19 cellular contexts compared by ENCODE assay signal in the genomic region with DNA sequence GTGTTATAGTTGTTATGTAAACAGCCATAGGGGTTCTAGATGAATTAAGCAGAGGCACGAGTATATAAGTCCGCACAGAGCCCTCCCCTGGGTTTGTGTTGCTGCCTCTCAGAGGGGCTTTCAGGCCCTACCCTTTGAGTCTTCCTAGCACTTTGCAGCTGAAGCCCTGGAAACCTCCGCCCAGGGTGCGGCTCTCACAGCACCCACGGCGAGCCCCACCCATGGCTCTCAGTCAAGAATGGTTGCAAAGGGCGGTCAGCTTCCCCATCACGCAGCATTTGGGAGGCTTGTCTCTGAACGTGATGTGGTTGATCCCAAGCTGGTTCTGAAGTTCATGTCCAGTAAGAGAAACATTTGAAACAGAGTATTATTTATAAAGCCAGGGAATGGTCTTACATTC.
"Had no signal": no experiment of that assay in that cellular context is flagged by ENCODE, and none has a peak within 500 bp of the region (broad histone marks: within the 10 kb centered on the region; RNA-seq: fewer than 3 reads in every experiment).

No MANE protein-coding gene starts in this region.

- DNase-seq: effector memory CD8-positive, alpha-beta T cell; erythroblast; esophagus squamous epithelium; hypothalamus; immature natural killer cell; islet precursor cell; kidney glomerular epithelial cell; left ventricle myocardium superior; lower lobe of right lung; naive B cell; nephron progenitor cell; nucleus accumbens; psoas muscle; sigmoid colon; spleen; stimulated activated CD4-positive, alpha-beta T cell treated with anti-CD3 and anti-CD28 coated beads, Interleukin-4, amount 100 ng/mL, for 4 hours; uterus had no signal

- H3K4me3 Mint-ChIP-seq: effector memory CD8-positive, alpha-beta T cell; immature natural killer cell; naive B cell; nephron progenitor cell; stimulated activated memory B cell treated with anti-CD40 and anti-IgM and Interleukin-4, amounts not matched to agents 10 μg/mL and 1 μg/mL and 100 μg/mL, for 72 hours; stimulated activated naive CD8-positive, alpha-beta T cell treated with anti-CD3 and anti-CD28 coated beads, Interleukin-15, Interleukin-2, amounts not matched to agents 100 ng/mL and 50 ng/mL, for 24 hours had no signal

- H3K9me3 Mint-ChIP-seq: effector memory CD8-positive, alpha-beta T cell; immature natural killer cell; naive B cell; nephron progenitor cell; stimulated activated memory B cell treated with anti-CD40 and anti-IgM and Interleukin-4, amounts not matched to agents 10 μg/mL and 1 μg/mL and 100 μg/mL, for 72 hours; stimulated activated naive CD8-positive, alpha-beta T cell treated with anti-CD3 and anti-CD28 coated beads, Interleukin-15, Interleukin-2, amounts not matched to agents 100 ng/mL and 50 ng/mL, for 24 hours had no signal

- H3K27ac Mint-ChIP-seq: immature natural killer cell; nephron progenitor cell; stimulated activated memory B cell treated with anti-CD40 and anti-IgM and Interleukin-4, amounts not matched to agents 10 μg/mL and 1 μg/mL and 100 μg/mL, for 72 hours; stimulated activated naive CD8-positive, alpha-beta T cell treated with anti-CD3 and anti-CD28 coated beads, Interleukin-15, Interleukin-2, amounts not matched to agents 100 ng/mL and 50 ng/mL, for 24 hours had no signal

- H3K36me3 Mint-ChIP-seq: immature natural killer cell; naive B cell; stimulated activated memory B cell treated with anti-CD40 and anti-IgM and Interleukin-4, amounts not matched to agents 10 μg/mL and 1 μg/mL and 100 μg/mL, for 72 hours had no signal

- ATAC-seq: effector memory CD8-positive, alpha-beta T cell; left ventricle myocardium superior; lower lobe of right lung; psoas muscle; stimulated activated memory B cell treated with anti-CD40 and anti-IgM and Interleukin-4, amounts not matched to agents 10 μg/mL and 1 μg/mL and 100 μg/mL, for 72 hours had no signal

- H3K27me3 Mint-ChIP-seq: naive B cell; stimulated activated naive CD8-positive, alpha-beta T cell treated with anti-CD3 and anti-CD28 coated beads, Interleukin-15, Interleukin-2, amounts not matched to agents 100 ng/mL and 50 ng/mL, for 24 hours had no signal

- H3K4me1 Mint-ChIP-seq: immature natural killer cell had no signal
